ENCODE assay signal across 8 cellular contexts in the genomic region with DNA sequence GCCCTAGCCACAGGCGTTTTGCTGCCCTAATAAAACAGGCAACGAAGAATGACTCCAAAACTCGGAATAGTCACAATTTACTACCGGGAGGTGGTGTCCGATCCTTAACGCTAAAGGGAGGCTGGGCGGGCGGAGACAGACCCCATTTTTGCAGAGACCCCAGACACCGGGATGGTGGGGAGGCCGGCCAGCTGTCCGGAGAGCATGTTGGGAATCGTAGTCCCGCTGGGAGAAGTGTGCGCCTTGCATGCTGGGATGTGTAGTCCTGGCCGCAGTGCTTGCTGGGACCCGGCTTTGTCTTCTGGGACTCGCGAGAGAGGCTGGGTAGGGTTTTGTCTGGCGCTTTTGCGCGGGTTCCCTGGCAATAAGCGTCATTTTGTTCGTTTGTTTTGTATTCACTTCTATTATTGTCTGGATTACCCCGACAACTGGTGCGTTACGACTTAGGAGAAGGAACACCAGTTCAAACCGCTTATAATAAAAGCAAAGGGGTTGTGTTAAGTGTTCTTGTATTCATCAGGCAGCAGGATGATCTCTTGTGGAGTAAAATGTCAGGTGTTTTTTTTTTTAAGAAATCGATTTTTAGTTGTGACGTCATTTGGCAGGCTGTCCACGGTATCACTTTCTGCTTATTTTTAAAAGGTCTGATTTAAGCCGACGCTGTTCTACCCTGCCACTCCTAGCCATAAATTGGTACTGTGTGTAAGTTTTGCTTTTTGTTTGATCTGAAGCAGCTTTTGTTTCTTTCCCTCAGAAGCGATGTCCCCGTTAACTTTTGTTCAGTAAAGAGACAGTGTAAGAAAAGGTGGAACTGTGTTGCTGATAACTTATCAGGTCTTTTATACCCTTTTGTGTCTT. TPM values are rescaled to one million over a fixed set of nuclear protein-coding genes. Genes with fewer than 3 reads are reported as not detected.
DNase-seq lines count a peak whose midpoint lies in the region; ATAC-seq, FAIRE-seq and TF ChIP-seq lines count a peak whose summit lies in the region.

No MANE protein-coding gene starts in this region.

- H3K36me3 Mint-ChIP-seq in chondrocyte (ENCODE audit: low read depth), result peaks cover 1% of the 10 kb centered on the region

- ATAC-seq in GM19035 (IDR thresholded peaks at IDR 0.05; ENCODE audit: unreplicated experiment) (peak; percentile 78), HG03354 (IDR thresholded peaks at IDR 0.05; ENCODE audit: poor library complexity, severe bottlenecking, unreplicated experiment) (peak; percentile 88)
- ATAC-seq in activated CD4-positive, CD25-positive, alpha-beta regulatory T cell treated with anti-CD3 and anti-CD28 coated beads, Interleukin-2, amount 50 U/mL, for 24 hours, result peak; percentile 90 to 91

- H3K27ac Mint-ChIP-seq in chondrocyte (ENCODE audit: unreplicated experiment), result peak overlapping the region; percentile 98

- H3K4me3 ChIP-seq in kidney (ENCODE audit: low read length in 2 of 2), result peak overlapping the region; percentile 77 to 78

- H3K9me3 Mint-ChIP-seq in chondrocyte (ENCODE audit: low read depth), result no peaks in the 10 kb centered on the region

- H3K9ac ChIP-seq in kidney (ENCODE audit: low read length in 2 of 2), result peak overlapping the region; percentile 76 to 77

- H3K27me3 Mint-ChIP-seq in chondrocyte (ENCODE audit: low read depth), result no peaks in the 10 kb centered on the region

- peak overlapping the region; percentile 88 for H3K4me3 Mint-ChIP-seq in chondrocyte (ENCODE audit: unreplicated experiment)

- DNase-seq in AML-193 (lab: John Stamatoyannopoulos, UW) (peak; percentile 98 to 99), NCI-H446 (lab: John Stamatoyannopoulos, UW) (peak; percentile 91 to 97), chondrocyte (ENCODE audit: low spot score) (peak; percentile 98), kidney (peak; percentile 98)
- DNase-seq in stimulated activated CD4-positive, alpha-beta T cell treated with anti-CD3 and anti-CD28 coated beads, Interleukin-15, amount 100 ng/mL, for 24 hours, result peak; percentile 95

- peak overlapping the region; percentile 99 to 100 for H3K27ac ChIP-seq in kidney (ENCODE audit: low read depth in 2 of 2, low read length in 2 of 2)

- H3K4me1 ChIP-seq in kidney (ENCODE audit: control insufficient read depth in 1 of 2, insufficient read depth in 1 of 2, low read depth in 1 of 2, low read length in 2 of 2), result peaks cover 0 to 14% of the 10 kb centered on the region in 2 donors

- intact Hi-C loops in kidney (cut with DNase I), result no loop called here

- H3K36me3 ChIP-seq in kidney (ENCODE audit: control insufficient read depth in 1 of 2, insufficient read depth in 2 of 2, low read length in 2 of 2), result no peaks in the 10 kb centered on the region

- no peaks in the 10 kb centered on the region for H3K9me3 ChIP-seq in kidney (ENCODE audit: control insufficient read depth in 1 of 2, low read length in 2 of 2)

- H3K4me1 Mint-ChIP-seq in chondrocyte (ENCODE audit: low read depth), result peaks cover 36% of the 10 kb centered on the region

- no peak for FAIRE-seq in kidney (lab: Jason Lieb, UNC)

- TF ChIP-seq CTCF in chondrocyte (IDR thresholded peaks at IDR 0.05) (no peak), kidney (IDR thresholded peaks at IDR 0.05; ENCODE audit: borderline replicate concordance, extremely low read depth, insufficient read depth) (no peak)

RNA-seq across cellular contexts. Expression of gene HSPH1, which starts 0.7 kb away (rescaled TPM):
- total RNA-seq in chondrocyte (67.5 to 111 TPM (median 69.4 TPM) in 3 replicates), kidney (46.2 TPM)
- 66.2 TPM for polyA plus RNA-seq in kidney (ENCODE audit: insufficient read depth, low read depth, low replicate concordance)

RNA-seq across cellular contexts. Expression of gene B3GLCT, which starts 37.4 kb away (rescaled TPM):
- total RNA-seq in chondrocyte (10.7 to 14.4 TPM (median 12.7 TPM) in 3 replicates), kidney (7.7 TPM)
- 5.9 TPM for polyA plus RNA-seq in kidney (ENCODE audit: insufficient read depth, low read depth, low replicate concordance)

Comparison
In these comparisons a context has a peak if more than half of its experiments do, and no peak if none do; other contexts are left out.
1. Peak in every context shown above with its lines: DNase-seq, ATAC-seq, H3K4me3 ChIP-seq and H3K27ac ChIP-seq.